Comparison of ENCODE assay signal across 19 cellular contexts in the genomic region with DNA sequence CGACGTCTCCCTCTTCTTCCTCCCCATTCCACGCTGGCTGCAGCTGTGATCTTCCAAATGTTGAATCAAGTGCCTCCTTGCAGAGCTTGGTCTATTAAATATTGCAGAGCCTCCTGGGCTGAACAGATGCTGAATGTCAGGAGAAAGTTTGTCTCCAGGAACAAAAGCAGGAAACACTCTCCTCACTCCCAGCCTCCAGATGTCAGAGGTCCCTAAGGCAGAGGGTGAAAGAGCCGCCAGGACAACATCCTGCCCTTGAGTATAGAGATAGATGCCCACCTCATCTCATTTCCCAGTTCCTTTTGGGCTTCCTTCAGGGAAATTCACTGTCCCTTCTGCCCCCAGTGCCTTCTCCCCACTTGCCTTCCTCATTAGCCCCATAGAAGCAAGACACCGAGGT.
"Had no signal": no experiment of that assay in that cellular context is flagged by ENCODE, and none has a peak within 500 bp of the region (broad histone marks: within the 10 kb centered on the region; RNA-seq: fewer than 3 reads in every experiment).

No MANE protein-coding gene starts in this region.

- ATAC-seq: foreskin keratinocyte, left colon, lower lobe of right lung, natural killer cell, pancreas had no signal

- H3K4me3 ChIP-seq: esophagus squamous epithelium, lower lobe of right lung, pancreas, sigmoid colon, skin epidermis, stomach, thoracic aorta, transverse colon had no signal

- H3K27ac ChIP-seq: esophagus squamous epithelium, foreskin keratinocyte, lower lobe of right lung, pancreas, skin epidermis, stomach, thoracic aorta, transverse colon had no signal

- H3K4me1 ChIP-seq: esophagus squamous epithelium, foreskin keratinocyte, lower lobe of right lung, pancreas, sigmoid colon, stomach, transverse colon had no signal

- H3K9me3 ChIP-seq: esophagus squamous epithelium, lower lobe of right lung, pancreas, sigmoid colon, stomach, thoracic aorta, transverse colon had no signal

- DNase-seq: cortex of kidney; effector memory CD4-positive, alpha-beta T cell; esophagus squamous epithelium; foreskin keratinocyte; hippocampal formation; left colon; lower lobe of right lung; natural killer cell; nucleus accumbens; pancreas; sigmoid colon; stimulated activated CD4-positive, alpha-beta T cell treated with anti-CD3 and anti-CD28 coated beads, Interleukin-2, amount 100 ng/mL, for 24 hours; stimulated activated CD4-positive, alpha-beta T cell treated with anti-CD3 and anti-CD28 coated beads, Interleukin-4, amount 100 ng/mL, for 4 hours; stimulated activated naive CD4-positive, alpha-beta T cell; stomach; substantia nigra; transverse colon had no signal

- H3K36me3 ChIP-seq: esophagus squamous epithelium, lower lobe of right lung, pancreas, sigmoid colon, stomach, thoracic aorta, transverse colon had no signal

- H3K27me3 ChIP-seq: foreskin keratinocyte, pancreas, sigmoid colon, transverse colon had no signal
